ENCODE assay signal across 9 cellular contexts in the genomic region with DNA sequence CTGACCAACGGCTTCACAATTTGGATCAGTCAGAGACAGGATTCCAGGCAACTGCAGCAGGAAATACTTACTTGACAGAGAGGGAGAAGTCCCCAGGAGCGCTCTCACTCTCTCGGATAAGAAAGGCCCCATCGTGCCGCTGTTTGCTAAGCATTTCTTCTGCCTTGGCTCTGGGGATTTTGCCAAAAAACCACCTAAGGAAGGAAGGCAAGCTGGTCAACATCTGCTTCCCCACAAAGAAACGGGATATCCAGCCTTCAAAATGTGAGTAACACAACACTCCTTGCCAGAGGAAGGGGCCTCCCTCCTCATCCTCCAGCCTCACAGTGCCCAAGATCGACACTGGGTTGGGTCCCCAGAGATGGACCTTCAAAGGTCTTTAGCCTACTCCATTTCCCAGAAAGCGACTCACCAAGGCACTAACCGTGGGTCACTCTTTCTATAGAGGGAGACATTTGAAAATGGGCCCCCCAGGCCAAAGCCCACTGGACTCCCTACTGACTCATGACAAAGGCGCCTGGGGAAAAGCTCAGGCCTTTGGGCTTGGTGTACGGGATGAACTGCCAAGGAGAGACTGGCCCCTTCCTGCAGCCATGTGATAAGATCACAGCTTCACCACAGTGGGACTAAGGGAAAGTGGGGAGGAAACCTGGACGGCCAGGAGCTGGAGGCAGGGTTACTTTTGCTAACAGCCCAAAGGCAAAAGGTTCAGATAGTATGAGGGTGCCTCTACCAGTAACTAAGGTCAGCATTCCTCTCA. TPM values are rescaled to one million over a fixed set of nuclear protein-coding genes. Genes with fewer than 3 reads are reported as not detected.
DNase-seq lines count a peak whose midpoint lies in the region; ATAC-seq and TF ChIP-seq lines count a peak whose summit lies in the region.
"Had no signal": no experiment of that assay in that cellular context is flagged by ENCODE, and none has a peak within 500 bp of the region (broad histone marks: within the 10 kb centered on the region; RNA-seq: fewer than 3 reads in every experiment).

No MANE protein-coding gene starts in this region.

- H3K9me3 ChIP-seq in esophagus muscularis mucosa, result no peaks in the 10 kb centered on the region

- H3K4me1 ChIP-seq in esophagus muscularis mucosa, result peaks cover 25 to 41% (median 34%) of the 10 kb centered on the region in 4 donors

- no peak overlapping the region for H3K4me3 ChIP-seq in esophagus muscularis mucosa

- H3K36me3 ChIP-seq in esophagus muscularis mucosa, result peaks cover 3 to 36% (median 28%) of the 10 kb centered on the region in 4 donors

- H3K27me3 ChIP-seq in esophagus muscularis mucosa, result no peaks in the 10 kb centered on the region

- no peak for TF ChIP-seq CTCF in esophagus muscularis mucosa (IDR thresholded peaks at IDR 0.05)

- WGBS in esophagus muscularis mucosa, result 54% methylated on average over 12 of the region's 12 CpGs

- DNase-seq in GF-D8 (lab: John Stamatoyannopoulos, UW), result peak; percentile 88
- DNase-seq in RPMI7951 (ENCODE audit: low read depth), result peak; percentile 94
- DNase-seq in esophagus muscularis mucosa (ENCODE audit: extremely low spot score), result no peak
- DNase-seq in posterior vena cava (ENCODE audit: low spot score), result peak; percentile 79
- DNase-seq in DMS153 (lab: John Stamatoyannopoulos, UW), result no peak
- no peak for DNase-seq in NCI-H1436 treated with DMSO at 0.1 percent for 48 hours (lab: John Stamatoyannopoulos, UW)
- no peak for DNase-seq in DMS79 (lab: John Stamatoyannopoulos, UW)
- DNase-seq: cortex of kidney had no signal

- intact Hi-C loops in esophagus muscularis mucosa (cut with DNase I) (loop anchor here (10.0 kb wide), 1 partner anchor 259 kb away; a partner anchor contains a TSS), posterior vena cava (cut with DNase I) (no loop called here)

- no peak for TF ChIP-seq POLR2A in esophagus muscularis mucosa (IDR thresholded peaks at IDR 0.05; ENCODE audit: low read depth)

- H3K27ac ChIP-seq in esophagus muscularis mucosa (replicated peaks in 1 of 4), result peak overlapping the region; percentile 7 to 64 (median 42)

- ATAC-seq in HG03521 (IDR thresholded peaks at IDR 0.05; ENCODE audit: unreplicated experiment), result no peak

- TF ChIP-seq EP300 in esophagus muscularis mucosa (IDR thresholded peaks at IDR 0.05), result no peak

RNA-seq across cellular contexts. Expression of a gene that starts 36.8 kb away (rescaled TPM):
- 7.3 and 7.9 TPM in 2 replicates for total RNA-seq in RPMI7951 (2014; rRNA removed; shearing (Covaris generic))
- total RNA-seq in esophagus muscularis mucosa (10 to 100 TPM in 3 of 4 donors, 1 to 10 TPM in 1; 9.6 to 17.5 (median 15.2) TPM), posterior vena cava (10 to 100 TPM in 1 of 2 donors, 1 to 10 TPM in 1; 9.9 to 14.6 TPM)

RNA-seq across cellular contexts. Expression of a gene that starts 55.0 kb away (rescaled TPM):
- total RNA-seq in RPMI7951 (2014; rRNA removed; shearing (Covaris generic)), result 7.4 and 9.3 TPM in 2 replicates
- 10 to 100 TPM; 42.4 to 52.0 (median 44.8) TPM for total RNA-seq in esophagus muscularis mucosa
- 10 to 100 TPM; 25.2 to 27.3 TPM for total RNA-seq in posterior vena cava

Comparison
In these comparisons a context has a peak if more than half of its experiments do, and no peak if none do; other contexts are left out.
1. DNase-seq: peak in GF-D8 (single experiment), RPMI7951 (single experiment) and posterior vena cava (single experiment); none in esophagus muscularis mucosa (single experiment), DMS153 (single experiment), NCI-H1436 treated with DMSO at 0.1 percent for 48 hours (single experiment) and DMS79 (single experiment).